9 cellular contexts compared by ENCODE assay signal in the genomic region with DNA sequence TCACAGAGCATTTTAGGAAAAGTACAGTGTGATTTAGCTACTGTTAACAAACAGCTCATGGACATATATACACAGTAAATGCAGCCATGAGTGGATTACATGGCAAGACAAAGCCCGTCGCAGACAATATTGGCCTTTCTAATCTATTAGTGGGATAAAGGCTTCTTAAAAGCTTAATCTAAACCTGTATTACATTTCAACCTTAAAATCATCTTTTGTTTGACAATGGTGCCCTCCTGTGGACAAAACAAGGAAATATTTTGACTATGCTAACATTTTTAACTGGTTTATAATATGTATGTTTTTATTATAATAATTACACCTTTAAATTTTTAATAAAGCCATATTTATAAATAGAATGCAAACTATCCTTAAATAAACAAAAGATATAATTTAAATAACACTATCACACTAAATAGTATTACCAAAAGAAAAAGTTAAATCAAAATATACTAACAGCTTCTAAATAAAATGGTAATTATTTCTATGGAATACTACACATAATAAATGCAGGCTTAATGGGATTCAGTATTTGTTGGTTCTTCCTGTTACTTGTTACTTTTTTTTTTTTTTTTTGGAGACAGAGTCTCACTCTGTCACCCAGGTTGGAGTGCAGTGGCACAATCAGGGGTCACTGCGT. TPM values are rescaled to one million over a fixed set of nuclear protein-coding genes. Genes with fewer than 3 reads are reported as not detected.
A peak's percentile ranks its signal among the peaks of the same experiment; 100 is the strongest.
DNase-seq lines count a peak whose midpoint lies in the region; ATAC-seq and TF ChIP-seq lines count a peak whose summit lies in the region.
"Had no signal": no experiment of that assay in that cellular context is flagged by ENCODE, and none has a peak within 500 bp of the region (broad histone marks: within the 10 kb centered on the region; RNA-seq: fewer than 3 reads in every experiment).

No MANE protein-coding gene starts in this region.

- H2AFZ ChIP-seq in parathyroid adenoma, result no peak overlapping the region

- no peak overlapping the region for H3K4me3 Mint-ChIP-seq in activated CD4-positive, alpha-beta T cell treated with anti-CD3 and anti-CD28 coated beads, Interleukin-2, amount 10 ng/mL, durations not matched to agents 7 days and 5 days
- H3K4me3 Mint-ChIP-seq in effector memory CD8-positive, alpha-beta T cell, result no peak overlapping the region
- H3K4me3 Mint-ChIP-seq in activated T-helper 2 cell treated with anti-CD3 and anti-CD28 coated beads, Interferon-gamma antibody, Interleukin-2, Interleukin-4, amounts not matched to agents 10 μg/mL and 5 μg/mL and 100 μg/mL, durations not matched to agents 14 hours and 24 hours and 36 hours (ENCODE audit: low read depth), result no peak overlapping the region
- H3K4me3 Mint-ChIP-seq: activated naive CD4-positive, alpha-beta T cell treated with anti-CD3 and anti-CD28 coated beads, Interleukin-2, amount 50 U/mL, for 24 hours had no signal

- H3K27me3 Mint-ChIP-seq in activated CD4-positive, alpha-beta T cell treated with anti-CD3 and anti-CD28 coated beads, Interleukin-2, amount 10 ng/mL, durations not matched to agents 7 days and 5 days, result peaks cover 20% of the 10 kb centered on the region
- H3K27me3 Mint-ChIP-seq in effector memory CD8-positive, alpha-beta T cell, result peaks cover 22 to 27% of the 10 kb centered on the region in 2 donors
- H3K27me3 Mint-ChIP-seq in activated T-helper 2 cell treated with anti-CD3 and anti-CD28 coated beads, Interferon-gamma antibody, Interleukin-2, Interleukin-4, amounts not matched to agents 10 μg/mL and 5 μg/mL and 100 μg/mL, durations not matched to agents 14 hours and 24 hours and 36 hours (ENCODE audit: low read depth), result peaks cover 10% of the 10 kb centered on the region

- intact Hi-C loops in activated T-helper 2 cell treated with anti-CD3 and anti-CD28 coated beads, Interferon-gamma antibody, Interleukin-2, Interleukin-4, amounts not matched to agents 10 μg/mL and 5 μg/mL and 100 μg/mL, durations not matched to agents 14 hours and 24 hours and 36 hours (cut with micrococcal nuclease), result no loop called here

- no peaks in the 10 kb centered on the region for H3K36me3 ChIP-seq in parathyroid adenoma (ENCODE audit: control insufficient read depth, insufficient read depth, low read length)

- no peak overlapping the region for H3K4me2 ChIP-seq in parathyroid adenoma (ENCODE audit: low read length)

- H3K4me1 ChIP-seq in parathyroid adenoma, result no peaks in the 10 kb centered on the region

- TF ChIP-seq CTCF in parathyroid adenoma (IDR thresholded peaks at IDR 0.05), result peak; percentile 42

- H3K9ac ChIP-seq in parathyroid adenoma, result no peak overlapping the region

- peak; percentile 24 for DNase-seq in activated CD4-positive, alpha-beta T cell treated with anti-CD3 and anti-CD28 coated beads, Interleukin-2, amount 10 ng/mL, durations not matched to agents 7 days and 5 days
- no peak for DNase-seq in activated CD4-positive, alpha-beta T cell treated with anti-CD3 and anti-CD28 coated beads for 48 hours
- peak; percentile 45 for DNase-seq in NCI-H524 treated with DMSO at 0.1 percent for 48 hours (lab: John Stamatoyannopoulos, UW)
- DNase-seq in effector memory CD8-positive, alpha-beta T cell, result peak in 2 of 3 experiments; percentile 8 to 12
- no peak for DNase-seq in activated T-helper 2 cell treated with anti-CD3 and anti-CD28 coated beads, Interferon-gamma antibody, Interleukin-2, Interleukin-4, amounts not matched to agents 10 μg/mL and 5 μg/mL and 100 μg/mL, durations not matched to agents 14 hours and 24 hours and 36 hours (ENCODE audit: low spot score)

- H3K4me1 Mint-ChIP-seq in activated CD4-positive, alpha-beta T cell treated with anti-CD3 and anti-CD28 coated beads, Interleukin-2, amount 10 ng/mL, durations not matched to agents 7 days and 5 days, result peaks cover 3% of the 10 kb centered on the region
- no peaks in the 10 kb centered on the region for H3K4me1 Mint-ChIP-seq in effector memory CD8-positive, alpha-beta T cell (ENCODE audit: low read depth in 2 of 2)
- no peaks in the 10 kb centered on the region for H3K4me1 Mint-ChIP-seq in activated T-helper 2 cell treated with anti-CD3 and anti-CD28 coated beads, Interferon-gamma antibody, Interleukin-2, Interleukin-4, amounts not matched to agents 10 μg/mL and 5 μg/mL and 100 μg/mL, durations not matched to agents 14 hours and 24 hours and 36 hours (ENCODE audit: low read depth)
- H3K4me1 Mint-ChIP-seq: activated naive CD4-positive, alpha-beta T cell treated with anti-CD3 and anti-CD28 coated beads, Interleukin-2, amount 50 U/mL, for 24 hours had no signal

- ATAC-seq in effector memory CD8-positive, alpha-beta T cell (replicated peaks), result no peak
- ATAC-seq in HG03521 (IDR thresholded peaks at IDR 0.05; ENCODE audit: unreplicated experiment), result no peak
- no peak for ATAC-seq in GM18858 (IDR thresholded peaks at IDR 0.05; ENCODE audit: unreplicated experiment)

- no peaks in the 10 kb centered on the region for H3K27me3 ChIP-seq in parathyroid adenoma (ENCODE audit: control insufficient read depth, insufficient read depth, low read length)

- CTCF ChIA-PET in activated CD4-positive, alpha-beta T cell treated with anti-CD3 and anti-CD28 coated beads, Interleukin-2, amount 10 ng/mL, durations not matched to agents 7 days and 5 days (lab: Charles Lee), result interaction anchor here (0.6 to 1.3 kb wide), 6 partner anchors 507 to 1922 kb away, joined by 3 to 4 read pairs (median 3); no protein-coding TSS in a partner anchor

- no peaks in the 10 kb centered on the region for H3K9me3 ChIP-seq in parathyroid adenoma (ENCODE audit: control insufficient read depth, low read length)

- no peak overlapping the region for H3K27ac ChIP-seq in parathyroid adenoma

- H3K36me3 Mint-ChIP-seq in activated CD4-positive, alpha-beta T cell treated with anti-CD3 and anti-CD28 coated beads, Interleukin-2, amount 10 ng/mL, durations not matched to agents 7 days and 5 days (ENCODE audit: low read depth), result no peaks in the 10 kb centered on the region
- H3K36me3 Mint-ChIP-seq in effector memory CD8-positive, alpha-beta T cell (ENCODE audit: insufficient read depth), result no peaks in the 10 kb centered on the region
- no peaks in the 10 kb centered on the region for H3K36me3 Mint-ChIP-seq in activated T-helper 2 cell treated with anti-CD3 and anti-CD28 coated beads, Interferon-gamma antibody, Interleukin-2, Interleukin-4, amounts not matched to agents 10 μg/mL and 5 μg/mL and 100 μg/mL, durations not matched to agents 14 hours and 24 hours and 36 hours (ENCODE audit: low read depth)
- H3K36me3 Mint-ChIP-seq: activated naive CD4-positive, alpha-beta T cell treated with anti-CD3 and anti-CD28 coated beads, Interleukin-2, amount 50 U/mL, for 24 hours had no signal

- H3K27ac Mint-ChIP-seq in activated CD4-positive, alpha-beta T cell treated with anti-CD3 and anti-CD28 coated beads, Interleukin-2, amount 10 ng/mL, durations not matched to agents 7 days and 5 days, result no peak overlapping the region
- no peak overlapping the region for H3K27ac Mint-ChIP-seq in effector memory CD8-positive, alpha-beta T cell
- H3K27ac Mint-ChIP-seq in activated T-helper 2 cell treated with anti-CD3 and anti-CD28 coated beads, Interferon-gamma antibody, Interleukin-2, Interleukin-4, amounts not matched to agents 10 μg/mL and 5 μg/mL and 100 μg/mL, durations not matched to agents 14 hours and 24 hours and 36 hours, result no peak overlapping the region
- H3K27ac Mint-ChIP-seq: activated naive CD4-positive, alpha-beta T cell treated with anti-CD3 and anti-CD28 coated beads, Interleukin-2, amount 50 U/mL, for 24 hours had no signal

- POLR2A ChIA-PET in activated CD4-positive, alpha-beta T cell treated with anti-CD3 and anti-CD28 coated beads, Interleukin-2, amount 10 ng/mL, durations not matched to agents 7 days and 5 days (lab: Charles Lee), result no interaction called here

- H3K79me2 ChIP-seq in parathyroid adenoma, result no peaks in the 10 kb centered on the region

- H3K9me3 Mint-ChIP-seq in activated CD4-positive, alpha-beta T cell treated with anti-CD3 and anti-CD28 coated beads, Interleukin-2, amount 10 ng/mL, durations not matched to agents 7 days and 5 days, result no peaks in the 10 kb centered on the region
- H3K9me3 Mint-ChIP-seq in effector memory CD8-positive, alpha-beta T cell, result no peaks in the 10 kb centered on the region
- no peaks in the 10 kb centered on the region for H3K9me3 Mint-ChIP-seq in activated T-helper 2 cell treated with anti-CD3 and anti-CD28 coated beads, Interferon-gamma antibody, Interleukin-2, Interleukin-4, amounts not matched to agents 10 μg/mL and 5 μg/mL and 100 μg/mL, durations not matched to agents 14 hours and 24 hours and 36 hours
- H3K9me3 Mint-ChIP-seq: activated naive CD4-positive, alpha-beta T cell treated with anti-CD3 and anti-CD28 coated beads, Interleukin-2, amount 50 U/mL, for 24 hours had no signal

- no peak overlapping the region for H3K4me3 ChIP-seq in parathyroid adenoma (ENCODE audit: low read depth, low read length)

RNA-seq across cellular contexts. Expression of a gene that starts 38.6 kb away (rescaled TPM):
- total RNA-seq in activated CD4-positive, alpha-beta T cell treated with anti-CD3 and anti-CD28 coated beads, Interleukin-2, amount 10 ng/mL, durations not matched to agents 7 days and 5 days, result not detected
- total RNA-seq in activated T-helper 2 cell treated with anti-CD3 and anti-CD28 coated beads, Interferon-gamma antibody, Interleukin-2, Interleukin-4, amounts not matched to agents 10 μg/mL and 5 μg/mL and 100 μg/mL, durations not matched to agents 14 hours and 24 hours and 36 hours, result not detected in 2 replicates

Comparison
In these comparisons a context has a peak if more than half of its experiments do, and no peak if none do; other contexts are left out.
1. DNase-seq: peak in activated CD4-positive, alpha-beta T cell treated with anti-CD3 and anti-CD28 coated beads, Interleukin-2, amount 10 ng/mL, durations not matched to agents 7 days and 5 days (single experiment), NCI-H524 treated with DMSO at 0.1 percent for 48 hours (single experiment) and effector memory CD8-positive, alpha-beta T cell (2 of 3); none in activated CD4-positive, alpha-beta T cell treated with anti-CD3 and anti-CD28 coated beads for 48 hours (single experiment) and activated T-helper 2 cell treated with anti-CD3 and anti-CD28 coated beads, Interferon-gamma antibody, Interleukin-2, Interleukin-4, amounts not matched to agents 10 μg/mL and 5 μg/mL and 100 μg/mL, durations not matched to agents 14 hours and 24 hours and 36 hours (single experiment).